ENCODE assay signal across 8 cellular contexts in the genomic region with DNA sequence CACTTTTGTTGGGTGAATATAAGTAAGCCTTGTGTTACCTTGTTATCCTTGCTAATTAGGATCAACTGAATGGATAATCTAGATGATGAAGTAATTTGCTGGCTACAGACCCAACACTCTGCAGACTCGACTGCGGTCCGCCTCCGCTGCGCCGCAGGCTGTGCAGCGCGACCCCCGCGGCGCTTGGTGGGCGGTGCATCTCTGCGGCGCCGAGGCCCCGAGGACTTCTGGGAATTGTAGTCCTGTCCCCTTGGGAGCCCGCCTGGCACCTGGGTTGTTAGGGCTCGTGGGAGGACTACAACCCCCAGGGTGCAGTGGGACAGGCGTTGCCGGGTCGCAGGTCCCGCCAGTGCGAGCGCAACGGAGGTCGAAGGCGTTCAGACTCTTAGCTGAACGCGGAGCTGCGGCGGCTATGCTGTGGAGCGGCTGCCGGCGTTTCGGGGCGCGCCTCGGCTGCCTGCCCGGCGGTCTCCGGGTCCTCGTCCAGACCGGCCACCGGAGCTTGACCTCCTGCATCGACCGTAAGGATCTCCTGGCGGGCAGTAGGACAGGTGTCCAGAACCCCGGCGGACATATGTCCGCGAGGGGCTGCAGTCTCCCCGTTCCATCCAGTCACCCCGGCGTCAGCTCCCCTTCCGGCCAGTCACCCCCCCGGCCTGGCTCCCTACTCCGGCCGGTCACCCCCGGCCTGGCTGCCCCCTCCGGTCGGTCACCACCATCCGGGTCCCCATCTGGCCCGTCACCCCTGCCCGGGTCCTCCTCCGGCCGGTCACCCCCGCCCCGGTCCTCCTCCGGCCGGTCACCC. TPM values are rescaled to one million over a fixed set of nuclear protein-coding genes. Genes with fewer than 3 reads are reported as not detected.
DNase-seq lines count a peak whose midpoint lies in the region; ATAC-seq lines count a peak whose summit lies in the region.

A gene (plus strand): TSS at position 380 of the 805 bp plus-strand sequence. CDS start 33 bp downstream, at position 413.
A gene (minus strand): TSS at position 164 of the 805 bp plus-strand sequence. CDS start 470 bp downstream, outside the sequence.

- H3K4me3 Mint-ChIP-seq in effector memory CD8-positive, alpha-beta T cell, result peak within 1 kb of the TSS; percentile 94 to 99

- peaks cover 1% of the 10 kb centered on the region for H3K4me1 ChIP-seq in mesenchymal stem cell (ENCODE audit: control insufficient read depth, insufficient read depth, low read depth, low read length)

- H3K9me3 Mint-ChIP-seq in effector memory CD8-positive, alpha-beta T cell, result no peaks in the 10 kb centered on the region

- no peak within 1 kb of the TSS for H2BK12ac ChIP-seq in mesenchymal stem cell (ENCODE audit: low read length in 2 of 2)

- peak within 1 kb of the TSS; percentile 51 for H3K27ac ChIP-seq in mesenchymal stem cell (ENCODE audit: low read length, poor library complexity, severe bottlenecking)

- under 1% methylated on average over 51 of the region's 70 CpGs for WGBS in mesenchymal stem cell

- H2BK5ac ChIP-seq in mesenchymal stem cell (ENCODE audit: low read depth, low read length, poor library complexity, severe bottlenecking), result no peak within 1 kb of the TSS

- H3K36me3 ChIP-seq in mesenchymal stem cell (ENCODE audit: control insufficient read depth in 1 of 2, insufficient read depth in 2 of 2, low read depth in 1 of 2, low read length in 2 of 2), result peaks cover 7 to 48% of the 10 kb centered on the region in 2 experiments

- H2AFZ ChIP-seq in mesenchymal stem cell (ENCODE audit: low read depth, low read length), result peak within 1 kb of the TSS; percentile 85

- H3K14ac ChIP-seq in mesenchymal stem cell (ENCODE audit: low read length in 2 of 2), result peak within 1 kb of the TSS in 1 of 2 experiments; percentile 35

- H3K27me3 ChIP-seq in mesenchymal stem cell (ENCODE audit: control insufficient read depth in 1 of 2, insufficient read depth in 1 of 2, low read length in 2 of 2), result no peaks in the 10 kb centered on the region

- no peak within 1 kb of the TSS for H2BK120ac ChIP-seq in mesenchymal stem cell (ENCODE audit: low read depth, low read length)

- H2BK15ac ChIP-seq in mesenchymal stem cell (ENCODE audit: low read depth, poor library complexity, severe bottlenecking), result peak within 1 kb of the TSS; percentile 75

- H2AK5ac ChIP-seq in mesenchymal stem cell (ENCODE audit: low read length, severe bottlenecking), result no peak within 1 kb of the TSS

- no peaks in the 10 kb centered on the region for H3K9me3 ChIP-seq in mesenchymal stem cell (ENCODE audit: control insufficient read depth, low read length)

- H3K18ac ChIP-seq in mesenchymal stem cell (ENCODE audit: low read depth in 1 of 2, low read length in 2 of 2), result peak within 1 kb of the TSS; percentile 67 to 81

- ATAC-seq in GM21360 (IDR thresholded peaks at IDR 0.05; ENCODE audit: unreplicated experiment), result peak; percentile 99
- peak; percentile 99 for ATAC-seq in effector memory CD8-positive, alpha-beta T cell (replicated peaks)

- peak within 1 kb of the TSS; percentile 95 for H3K9ac ChIP-seq in mesenchymal stem cell (ENCODE audit: low read length)

- H3K4me3 ChIP-seq in mesenchymal stem cell (ENCODE audit: insufficient read depth in 1 of 2, low read depth in 1 of 2, low read length in 2 of 2), result peak within 1 kb of the TSS; percentile 97 to 100

- H3K4me1 Mint-ChIP-seq in effector memory CD8-positive, alpha-beta T cell (ENCODE audit: low read depth in 2 of 2), result peaks cover 21 to 39% of the 10 kb centered on the region in 2 donors

- H3K27ac Mint-ChIP-seq in effector memory CD8-positive, alpha-beta T cell, result peak within 1 kb of the TSS; percentile 84 to 95

- H3K36me3 Mint-ChIP-seq in effector memory CD8-positive, alpha-beta T cell (ENCODE audit: insufficient read depth), result peaks cover 15% of the 10 kb centered on the region

- peaks cover 16% of the 10 kb centered on the region for H3K79me1 ChIP-seq in mesenchymal stem cell (replicated peaks; ENCODE audit: low read length, poor library complexity, severe bottlenecking)

- DNase-seq in COR-L47 (lab: John Stamatoyannopoulos, UW) (peak; percentile 97), HT1080 (ENCODE audit: low read depth) (peak; percentile 94), NOMO-1 treated with DMSO at 0.1 percent for 48 hours (lab: John Stamatoyannopoulos, UW; ENCODE audit: unreplicated experiment) (peak; percentile 95), mesenchymal stem cell (peak; percentile 97)
- peak; percentile 91 to 94 for DNase-seq in activated CD8-positive, alpha-beta memory T cell treated with anti-CD3 and anti-CD28 coated beads for 4 hours (ENCODE audit: low read depth in 2 of 2)
- peak; percentile 94 for DNase-seq in effector memory CD8-positive, alpha-beta T cell
- DNase-seq in stimulated activated CD8-positive, alpha-beta memory T cell treated with anti-CD3 and anti-CD28 coated beads, Interleukin-12 subunit alpha, Interleukin-12 subunit beta, amount 100 ng/mL, for 4 hours (ENCODE audit: low read depth), result peak; percentile 92

- H3K4me2 ChIP-seq in mesenchymal stem cell (ENCODE audit: low read length, poor library complexity, severe bottlenecking), result peak within 1 kb of the TSS; percentile 85

- H3K4ac ChIP-seq in mesenchymal stem cell (ENCODE audit: low read depth in 1 of 2, low read length in 2 of 2), result peak within 1 kb of the TSS in 1 of 2 experiments; percentile 71

- H3K27me3 Mint-ChIP-seq in effector memory CD8-positive, alpha-beta T cell, result no peaks in the 10 kb centered on the region

- no peak within 1 kb of the TSS for H4K91ac ChIP-seq in mesenchymal stem cell (ENCODE audit: low read length)

- H4K8ac ChIP-seq in mesenchymal stem cell (ENCODE audit: low read length), result peak within 1 kb of the TSS; percentile 88

- H3K23ac ChIP-seq in mesenchymal stem cell (ENCODE audit: low read length in 2 of 2), result peak within 1 kb of the TSS in 1 of 2 experiments; percentile 86

RNA-seq across cellular contexts. Expression of the first gene that starts in this region (rescaled TPM):
- total RNA-seq in HT1080 (2014; rRNA removed; shearing (Covaris generic)), result 18.0 and 19.6 TPM in 2 replicates
- 15.8 and 16.3 TPM in 2 replicates for polyA plus RNA-seq in HT1080 (2015; cell fraction: cytosol; rRNA removed)
- polyA plus RNA-seq in HT1080 (2015; cell fraction: nucleus; rRNA removed), result 53.9 and 58.3 TPM in 2 replicates
- polyA plus RNA-seq in mesenchymal stem cell (2013, experiment 1 of 2), result 12.4 TPM
- 12.3 TPM for polyA plus RNA-seq in mesenchymal stem cell (2013, experiment 2 of 2)

RNA-seq across cellular contexts. Expression of the second gene that starts in this region (rescaled TPM):
- total RNA-seq in HT1080 (2014; rRNA removed; shearing (Covaris generic)), result 63.1 and 71.2 TPM in 2 replicates
- polyA plus RNA-seq in HT1080 (2015; cell fraction: cytosol; rRNA removed), result 25.0 and 28.2 TPM in 2 replicates
- 30.9 and 35.6 TPM in 2 replicates for polyA plus RNA-seq in HT1080 (2015; cell fraction: nucleus; rRNA removed)
- 42.7 TPM for polyA plus RNA-seq in mesenchymal stem cell (2013, experiment 1 of 2)
- polyA plus RNA-seq in mesenchymal stem cell (2013, experiment 2 of 2), result 42.4 TPM

Comparison
In these comparisons a context has a peak if more than half of its experiments do, and no peak if none do; other contexts are left out.
1. Peak in every context shown above with its lines: DNase-seq, ATAC-seq, H3K4me3 ChIP-seq and H3K27ac ChIP-seq.